ENCODE assay signal across 14 cellular contexts in genomic region chr14:87149583-87150354, GRCh38.
DNase-seq lines count a peak whose midpoint lies in the region; ATAC-seq lines count a peak whose summit lies in the region.
"Had no signal": no experiment of that assay in that cellular context is flagged by ENCODE, and none has a peak within 500 bp of the region (broad histone marks: within the 10 kb centered on the region; RNA-seq: fewer than 3 reads in every experiment).

No MANE protein-coding gene starts in this region.

- DNase-seq in GM03348 (ENCODE audit: low spot score): peak; percentile 69
- peak; percentile 60 for DNase-seq in NCI-H446 treated with DMSO at 0.1 percent for 48 hours (lab: John Stamatoyannopoulos, UW)
- peak; percentile 91 for DNase-seq in fibroblast of gingiva (ENCODE audit: low read depth)
- peak; percentile 27 for DNase-seq in occipital lobe (lab: John Stamatoyannopoulos, UW)
- no peak for DNase-seq in NCI-H2107 treated with DMSO at 0.1 percent for 48 hours (lab: John Stamatoyannopoulos, UW; ENCODE audit: unreplicated experiment)
- no peak for DNase-seq in DMS53 treated with DMSO at 0.1 percent for 48 hours (lab: John Stamatoyannopoulos, UW; ENCODE audit: unreplicated experiment)
- DNase-seq: activated naive CD4-positive, alpha-beta T cell treated with Interleukin-2 at 50 U/mL for 16 hours; central memory CD4-positive, alpha-beta T cell; kidney; MM.1S; naive B cell; NCI-H226; right lobe of liver had no signal

- ATAC-seq in GM18909 (IDR thresholded peaks at IDR 0.05; ENCODE audit: poor library complexity, unreplicated experiment): no peak
- ATAC-seq: right lobe of liver had no signal

Comparison
In these comparisons a context has a peak if more than half of its experiments do, and no peak if none do; other contexts are left out.
1. DNase-seq: peak in GM03348 (single experiment), NCI-H446 treated with DMSO at 0.1 percent for 48 hours (single experiment), fibroblast of gingiva (single experiment) and occipital lobe (single experiment); none in NCI-H2107 treated with DMSO at 0.1 percent for 48 hours (single experiment) and DMS53 treated with DMSO at 0.1 percent for 48 hours (single experiment).